ENCODE assay signal across 18 cellular contexts in genomic region chr14:100663528-100664052, GRCh38.
DNase-seq lines count a peak whose midpoint lies in the region; ATAC-seq, FAIRE-seq and TF ChIP-seq lines count a peak whose summit lies in the region.
"Had no signal": no experiment of that assay in that cellular context is flagged by ENCODE, and none has a peak within 500 bp of the region (broad histone marks: within the 10 kb centered on the region; RNA-seq: fewer than 3 reads in every experiment).

No MANE protein-coding gene starts in this region.

- no peak overlapping the region for H2AK5ac ChIP-seq in trophoblast cell (ENCODE audit: low read length)

- FAIRE-seq in G401.6 (lab: Jason Lieb, UNC): peak; percentile 80

- no peak overlapping the region for H3K14ac ChIP-seq in trophoblast cell (ENCODE audit: low read length)

- no peaks in the 10 kb centered on the region for H3K36me3 Mint-ChIP-seq in glutamatergic neuron (ENCODE audit: unreplicated experiment)
- H3K36me3 Mint-ChIP-seq in immature natural killer cell: no peaks in the 10 kb centered on the region
- H3K36me3 Mint-ChIP-seq: naive thymus-derived CD8-positive, alpha-beta T cell; stimulated activated naive B cell treated with anti-CD40 and anti-IgM and Interleukin-4, amounts not matched to agents 10 μg/mL and 1 μg/mL and 100 μg/mL, for 72 hours had no signal

- H3K9me3 Mint-ChIP-seq in glutamatergic neuron (ENCODE audit: unreplicated experiment): peaks cover 1% of the 10 kb centered on the region
- peaks cover 0 to 1% (median 0%) of the 10 kb centered on the region in 6 donors for H3K9me3 Mint-ChIP-seq in immature natural killer cell
- H3K9me3 Mint-ChIP-seq: activated T-cell treated with anti-CD3 and anti-CD28 coated beads, Interleukin-2, amount 50 U/mL, for 4 hours; naive thymus-derived CD8-positive, alpha-beta T cell had no signal

- no peak for DNase-seq in PC-9
- no peak for DNase-seq in glutamatergic neuron
- DNase-seq in immature natural killer cell: no peak
- DNase-seq in trophoblast cell: no peak
- DNase-seq in H4 (ENCODE audit: low spot score): no peak
- DNase-seq: amniotic stem cell, foreskin keratinocyte, SIG-M5 had no signal

- no peak for ATAC-seq in HG03378 (IDR thresholded peaks at IDR 0.05; ENCODE audit: unreplicated experiment)

- no peak overlapping the region for H2BK120ac ChIP-seq in trophoblast cell (ENCODE audit: insufficient read depth, low read length, poor library complexity)

- H3K4me3 Mint-ChIP-seq in glutamatergic neuron (ENCODE audit: unreplicated experiment): no peak overlapping the region
- no peak overlapping the region for H3K4me3 Mint-ChIP-seq in immature natural killer cell
- H3K4me3 Mint-ChIP-seq: activated T-cell treated with anti-CD3 and anti-CD28 coated beads, Interleukin-2, amount 50 U/mL, for 4 hours; naive thymus-derived CD8-positive, alpha-beta T cell had no signal

- no peak overlapping the region for H3K27ac ChIP-seq in ACC112 (ENCODE audit: low read depth, low read length)
- no peak overlapping the region for H3K27ac ChIP-seq in PC-9
- no peak overlapping the region for H3K27ac ChIP-seq in trophoblast cell (ENCODE audit: low read depth, low read length)
- H3K27ac ChIP-seq: breast epithelium, foreskin keratinocyte, right atrium auricular region had no signal

- no peak overlapping the region for H3K9ac ChIP-seq in trophoblast cell (ENCODE audit: low read length)

- H4K12ac ChIP-seq in trophoblast cell (ENCODE audit: low read depth, low read length): no peak overlapping the region

- H2AFZ ChIP-seq in ACC112 (ENCODE audit: low read length, unreplicated experiment) (no peak overlapping the region), PC-9 (no peak overlapping the region), trophoblast cell (ENCODE audit: insufficient read depth, low read length, poor library complexity) (no peak overlapping the region)

- TF ChIP-seq CTCF in PC-9 (conservative IDR thresholded peaks at IDR 0.05) (peak; percentile 18; the same call in 1 of the 2 replicates), glutamatergic neuron (IDR thresholded peaks at IDR 0.05; ENCODE audit: partially characterized antibody, unreplicated experiment) (peak; percentile 51)

- H3K4me1 ChIP-seq in ACC112 (ENCODE audit: control insufficient read depth, insufficient read depth, low read length, unreplicated experiment): no peaks in the 10 kb centered on the region
- H3K4me1 ChIP-seq in PC-9 (replicated peaks; ENCODE audit: insufficient read depth): no peaks in the 10 kb centered on the region
- H3K4me1 ChIP-seq in trophoblast cell (ENCODE audit: control insufficient read depth in 1 of 2, insufficient read depth in 2 of 2, low read length in 2 of 2): no peaks in the 10 kb centered on the region
- H3K4me1 ChIP-seq: breast epithelium, foreskin keratinocyte had no signal

- peaks cover 3% of the 10 kb centered on the region for H3K27me3 Mint-ChIP-seq in glutamatergic neuron (ENCODE audit: unreplicated experiment)
- peaks cover 6 to 10% (median 6%) of the 10 kb centered on the region in 3 donors for H3K27me3 Mint-ChIP-seq in immature natural killer cell (ENCODE audit: low read depth in 3 of 3)

- no peak overlapping the region for H3K18ac ChIP-seq in trophoblast cell (ENCODE audit: low read length)

- peak overlapping the region; percentile 20; the same call in 1 of the 2 replicates for H3K4me3 ChIP-seq in ACC112 (ENCODE audit: low read depth, low read length)
- no peak overlapping the region for H3K4me3 ChIP-seq in PC-9
- no peak overlapping the region for H3K4me3 ChIP-seq in trophoblast cell (ENCODE audit: low read depth, low read length)
- H3K4me3 ChIP-seq: breast epithelium, left ventricle myocardium inferior, pancreas, right atrium auricular region had no signal

- no peak overlapping the region for H3K4ac ChIP-seq in trophoblast cell (ENCODE audit: low read depth, low read length)

- H3K9me2 ChIP-seq in PC-9 (ENCODE audit: insufficient read depth): no peaks in the 10 kb centered on the region

- H3K27ac Mint-ChIP-seq in glutamatergic neuron (ENCODE audit: unreplicated experiment): no peak overlapping the region
- peak overlapping the region in 1 of 6 donors; percentile 7 for H3K27ac Mint-ChIP-seq in immature natural killer cell
- H3K27ac Mint-ChIP-seq: stimulated activated naive B cell treated with anti-CD40 and anti-IgM and Interleukin-4, amounts not matched to agents 10 μg/mL and 1 μg/mL and 100 μg/mL, for 72 hours had no signal

- no CpG with 5 or more reads among the region's 9 CpGs for WGBS in trophoblast cell (ENCODE audit: extremely low coverage, insufficient coverage, insufficient read length)

- H3K4me1 Mint-ChIP-seq in glutamatergic neuron (ENCODE audit: low read depth, unreplicated experiment): no peaks in the 10 kb centered on the region
- H3K4me1 Mint-ChIP-seq in immature natural killer cell: peaks cover 5 to 7% of the 10 kb centered on the region in 2 donors

- no TSS peak for BruUV-seq in PC-9 (replicated peaks; lab: Mats Ljungman, UMichigan)

- H4K8ac ChIP-seq in trophoblast cell (ENCODE audit: low read depth, low read length): no peak overlapping the region

- H3K9me3 ChIP-seq in PC-9 (ENCODE audit: insufficient read depth, low read depth) (no peaks in the 10 kb centered on the region), trophoblast cell (ENCODE audit: insufficient read depth, low read depth, low read length) (peaks cover 1% of the 10 kb centered on the region)
- H3K9me3 ChIP-seq: breast epithelium, left ventricle myocardium inferior, pancreas, right atrium auricular region had no signal

- H3K23ac ChIP-seq in trophoblast cell (ENCODE audit: low read length): no peak overlapping the region

- H2BK12ac ChIP-seq in trophoblast cell (ENCODE audit: low read length): no peak overlapping the region

- intact Hi-C loops in PC-9 (cut with micrococcal nuclease; ENCODE audit: unreplicated experiment): loop anchor here (10.0 kb wide), 1 partner anchor 571 kb away; no protein-coding TSS in a partner anchor

- H3K79me1 ChIP-seq in trophoblast cell (ENCODE audit: low read length): no peaks in the 10 kb centered on the region

- POLR2A ChIA-PET in PC-9 (lab: Charles Lee; ENCODE audit: unreplicated experiment): no interaction called here

- H3K36me3 ChIP-seq in ACC112 (ENCODE audit: insufficient read depth, low read length) (no peaks in the 10 kb centered on the region), PC-9 (ENCODE audit: low read depth) (no peaks in the 10 kb centered on the region), trophoblast cell (ENCODE audit: control insufficient read depth in 1 of 2, insufficient read depth in 2 of 2, low read length in 2 of 2) (no peaks in the 10 kb centered on the region)
- H3K36me3 ChIP-seq: breast epithelium, left ventricle myocardium inferior, pancreas, right atrium auricular region had no signal

- H3K79me2 ChIP-seq in ACC112 (ENCODE audit: control insufficient read depth, insufficient read depth, low read length, unreplicated experiment): no peaks in the 10 kb centered on the region
- no peaks in the 10 kb centered on the region for H3K79me2 ChIP-seq in PC-9 (ENCODE audit: low read depth)
- H3K79me2 ChIP-seq in trophoblast cell (ENCODE audit: control insufficient read depth, insufficient read depth, low read length, poor library complexity): no peaks in the 10 kb centered on the region

- no peaks in the 10 kb centered on the region for H3F3A ChIP-seq in PC-9 (ENCODE audit: insufficient read depth, low read depth)

- H4K91ac ChIP-seq in trophoblast cell (ENCODE audit: low read depth, low read length): no peak overlapping the region

- H4K20me1 ChIP-seq in PC-9 (ENCODE audit: insufficient read depth): no peaks in the 10 kb centered on the region

- H3K4me2 ChIP-seq in PC-9: no peak overlapping the region
- no peak overlapping the region for H3K4me2 ChIP-seq in trophoblast cell (ENCODE audit: low read length)

- CTCF ChIA-PET in PC-9 (lab: Charles Lee): interaction anchor here (0.6 kb wide), 1 partner anchor 994 kb away, joined by 4 read pairs; no protein-coding TSS in a partner anchor

- no peak overlapping the region for H2BK5ac ChIP-seq in trophoblast cell (ENCODE audit: low read depth, low read length, poor library complexity)

- H3K27me3 ChIP-seq in ACC112 (ENCODE audit: insufficient read depth, low read length): peaks cover 14% of the 10 kb centered on the region; the same call in 1 of the 2 replicates
- H3K27me3 ChIP-seq in PC-9 (ENCODE audit: insufficient read depth, low read depth): no peaks in the 10 kb centered on the region
- H3K27me3 ChIP-seq in trophoblast cell (ENCODE audit: insufficient read depth, low read length): no peaks in the 10 kb centered on the region
- H3K27me3 ChIP-seq: pancreas, right atrium auricular region had no signal
